Comparison of ENCODE assay signal across 13 cellular contexts in the genomic region with DNA sequence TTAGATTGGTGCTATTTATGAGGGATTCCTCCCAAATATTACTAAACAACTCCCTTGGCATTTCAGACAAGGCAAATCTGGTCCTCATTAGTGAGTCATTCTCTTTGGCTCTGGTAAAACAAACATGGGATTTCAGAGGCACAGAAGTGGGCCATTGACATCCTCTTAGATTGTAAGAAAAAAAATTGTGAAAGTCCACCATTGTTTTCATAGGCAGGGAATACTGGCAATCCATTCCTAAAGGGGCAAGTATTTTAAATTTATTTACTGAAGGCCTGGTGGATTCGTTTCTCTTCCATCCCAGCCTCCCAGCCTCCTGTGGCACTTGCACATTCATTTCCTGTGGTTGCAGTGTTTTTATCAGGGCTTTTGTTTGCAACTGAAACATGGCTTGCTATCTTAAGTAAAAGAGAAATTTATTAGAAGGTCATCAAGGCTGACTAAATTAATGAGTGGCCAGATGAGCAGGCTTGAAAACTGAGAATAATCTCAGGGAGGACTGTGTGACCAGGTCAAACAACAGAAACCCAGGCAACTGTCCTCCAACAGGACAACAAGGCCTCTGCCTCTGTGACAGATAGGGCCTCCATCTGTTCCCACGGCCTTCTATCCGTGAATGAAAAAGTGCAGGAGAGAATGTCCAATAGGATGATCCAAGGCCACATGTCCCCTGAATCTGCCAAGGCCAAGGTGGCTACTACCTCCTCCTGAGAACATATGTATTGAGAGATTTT. TPM values are rescaled to one million over a fixed set of nuclear protein-coding genes. Genes with fewer than 3 reads are reported as not detected.
DNase-seq lines count a peak whose midpoint lies in the region; ATAC-seq and TF ChIP-seq lines count a peak whose summit lies in the region.
"Had no signal": no experiment of that assay in that cellular context is flagged by ENCODE, and none has a peak within 500 bp of the region (broad histone marks: within the 10 kb centered on the region; RNA-seq: fewer than 3 reads in every experiment).

No MANE protein-coding gene starts in this region.

- H3K9me2 ChIP-seq in Loucy (replicated peaks; ENCODE audit: low read depth, low read length), result no peaks in the 10 kb centered on the region

- H3K9me3 Mint-ChIP-seq in endothelial cell (ENCODE audit: unreplicated experiment), result no peaks in the 10 kb centered on the region

- no peaks in the 10 kb centered on the region for H3F3A ChIP-seq in Loucy (ENCODE audit: low read depth)

- no peak overlapping the region for H3K27ac ChIP-seq in lower lobe of right lung

- H3K4me1 ChIP-seq in Loucy (ENCODE audit: insufficient read depth, low read length, poor library complexity, severe bottlenecking), result peaks cover 36% of the 10 kb centered on the region
- no peaks in the 10 kb centered on the region for H3K4me1 ChIP-seq in lower lobe of right lung

- TF ChIP-seq CTCF in Loucy (conservative IDR thresholded peaks at IDR 0.05; ENCODE audit: low read length) (no peak), cardiac fibroblast (IDR thresholded peaks at IDR 0.05; ENCODE audit: low read depth, low read length) (no peak), lower lobe of right lung (IDR thresholded peaks at IDR 0.05) (no peak), endothelial cell (IDR thresholded peaks at IDR 0.05; ENCODE audit: unreplicated experiment) (no peak), GM10266 (IDR thresholded peaks at IDR 0.05; ENCODE audit: control insufficient read depth, insufficient read depth, low read depth, missing control alignments) (no peak)

- peak; percentile 37 to 40 for ATAC-seq in lower lobe of right lung

- H3K36me3 ChIP-seq in Loucy (ENCODE audit: insufficient read depth, low read length) (no peaks in the 10 kb centered on the region), lower lobe of right lung (no peaks in the 10 kb centered on the region)

- intact Hi-C loops in lower lobe of right lung (cut with DNase I), result no loop called here

- H3K27ac Mint-ChIP-seq in endothelial cell (ENCODE audit: unreplicated experiment), result no peak overlapping the region
- H3K27ac Mint-ChIP-seq: activated naive CD8-positive, alpha-beta T cell; CD4-positive, CD25-positive, alpha-beta regulatory T cell; nephron had no signal

- no peaks in the 10 kb centered on the region for H4K20me1 ChIP-seq in Loucy (ENCODE audit: insufficient read depth, low read length, poor library complexity, severe bottlenecking)

- H3K36me3 Mint-ChIP-seq in endothelial cell (ENCODE audit: low read depth, unreplicated experiment), result no peaks in the 10 kb centered on the region
- H3K36me3 Mint-ChIP-seq: activated naive CD8-positive, alpha-beta T cell; CD4-positive, CD25-positive, alpha-beta regulatory T cell had no signal

- H3K4me3 ChIP-seq in Loucy (ENCODE audit: low read length, poor library complexity, severe bottlenecking) (peak overlapping the region; percentile 43), cardiac fibroblast (replicated peaks in 1 of 2; ENCODE audit: low read depth in 2 of 2, low read length in 2 of 2) (no peak overlapping the region), lower lobe of right lung (no peak overlapping the region)

- H2AFZ ChIP-seq in Loucy (ENCODE audit: low read length), result peak overlapping the region; percentile 79

- no peak overlapping the region for H3K4me3 Mint-ChIP-seq in endothelial cell (ENCODE audit: unreplicated experiment)
- H3K4me3 Mint-ChIP-seq: activated naive CD8-positive, alpha-beta T cell; CD4-positive, CD25-positive, alpha-beta regulatory T cell; nephron had no signal

- peak overlapping the region; percentile 61 for H3K4me2 ChIP-seq in Loucy (ENCODE audit: low read depth, low read length, poor library complexity, severe bottlenecking)

- H3K79me2 ChIP-seq in Loucy (ENCODE audit: insufficient read depth, low read length), result no peaks in the 10 kb centered on the region

- H3K27me3 Mint-ChIP-seq in endothelial cell (ENCODE audit: unreplicated experiment), result peaks cover 2% of the 10 kb centered on the region

- no peaks in the 10 kb centered on the region for H3K9me3 ChIP-seq in Loucy (ENCODE audit: insufficient read depth, low read depth, low read length)
- H3K9me3 ChIP-seq in lower lobe of right lung, result no peaks in the 10 kb centered on the region

- H3K4me1 Mint-ChIP-seq in endothelial cell (ENCODE audit: unreplicated experiment), result peaks cover 42% of the 10 kb centered on the region

- no peaks in the 10 kb centered on the region for H3K27me3 ChIP-seq in Loucy (ENCODE audit: insufficient read depth, low read length, poor library complexity, severe bottlenecking)
- H3K27me3 ChIP-seq in lower lobe of right lung (ENCODE audit: low read depth), result no peaks in the 10 kb centered on the region

- peak; percentile 87 for DNase-seq in AG08395 (ENCODE audit: low spot score)
- peak; percentile 93 to 96 for DNase-seq in cardiac fibroblast (ENCODE audit: low read depth in 2 of 2)
- DNase-seq in lower lobe of right lung, result no peak
- no peak for DNase-seq in NCI-H1105 treated with DMSO at 0.1 percent for 48 hours (lab: John Stamatoyannopoulos, UW)
- no peak for DNase-seq in endothelial cell (ENCODE audit: low spot score)
- no peak for DNase-seq in GM10266 (ENCODE audit: extremely low spot score)
- no peak for DNase-seq in germinal center (ENCODE audit: low spot score)
- DNase-seq: CD4-positive, CD25-positive, alpha-beta regulatory T cell; head of caudate nucleus; KBM-7 had no signal

- H3K9ac ChIP-seq in Loucy (ENCODE audit: low read depth, low read length, poor library complexity, severe bottlenecking), result peak overlapping the region; percentile 50

RNA-seq across cellular contexts. Expression of gene TNFAIP6, which starts 23.1 kb away (rescaled TPM):
- 2.1 TPM for total RNA-seq in lower lobe of right lung
- total RNA-seq in endothelial cell (ENCODE audit: unreplicated experiment), result not detected
- total RNA-seq: CD4-positive, CD25-positive, alpha-beta regulatory T cell had no signal

RNA-seq across cellular contexts. Expression of gene NMI, which starts 44.8 kb away (rescaled TPM):
- total RNA-seq in lower lobe of right lung, result 31.9 TPM
- total RNA-seq in endothelial cell (ENCODE audit: unreplicated experiment), result 10.0 TPM

Comparison
In these comparisons a context has a peak if more than half of its experiments do, and no peak if none do; other contexts are left out.
1. DNase-seq: peak in AG08395 (single experiment) and cardiac fibroblast (2 of 2); none in lower lobe of right lung (single experiment), NCI-H1105 treated with DMSO at 0.1 percent for 48 hours (single experiment), endothelial cell (single experiment), GM10266 (single experiment) and germinal center (single experiment).